10 cellular contexts compared by ENCODE assay signal in genomic region chr12:114682101-114682919, GRCh38. TPM values are rescaled to one million over a fixed set of nuclear protein-coding genes. Genes with fewer than 3 reads are reported as not detected.
A peak's percentile ranks its signal among the peaks of the same experiment; 100 is the strongest.
DNase-seq lines count a peak whose midpoint lies in the region; ATAC-seq, FAIRE-seq and TF ChIP-seq lines count a peak whose summit lies in the region.
"Had no signal": no experiment of that assay in that cellular context is flagged by ENCODE, and none has a peak within 500 bp of the region (broad histone marks: within the 10 kb centered on the region; RNA-seq: fewer than 3 reads in every experiment).

No MANE protein-coding gene starts in this region.

- intact Hi-C loops in spleen (cut with DNase I; ENCODE audit: low total_unique reads): no loop called here

- H3K27ac ChIP-seq in keratinocyte (ENCODE audit: control insufficient read depth, insufficient read depth, low read length): peak overlapping the region; percentile 79
- peak overlapping the region; percentile 55 to 91 (median 82) for H3K27ac ChIP-seq in spleen
- H3K27ac ChIP-seq in effector memory CD4-positive, alpha-beta T cell (ENCODE audit: insufficient read depth, low read length, poor library complexity, severe bottlenecking): no peak overlapping the region

- peak overlapping the region; percentile 69 for H3K4me3 Mint-ChIP-seq in activated naive CD8-positive, alpha-beta T cell treated with anti-CD3 and anti-CD28 coated beads, Interleukin-2, amount 50 U/mL, for 24 hours

- dilution Hi-C loops in keratinocyte (cut with MboI; ENCODE audit: extremely low pct_ligation_motif_present, low sequenced_read_pairs): no loop called here

- H3K27me3 ChIP-seq in keratinocyte (ENCODE audit: control insufficient read depth, extremely low read depth, insufficient read depth, low read length): no peaks in the 10 kb centered on the region
- H3K27me3 ChIP-seq in spleen (replicated peaks in 1 of 7): peaks cover 4 to 95% (median 45%) of the 10 kb centered on the region in 7 donors
- peaks cover 38% of the 10 kb centered on the region for H3K27me3 ChIP-seq in effector memory CD4-positive, alpha-beta T cell (replicated peaks; ENCODE audit: control insufficient read depth, insufficient read depth, low read length, poor library complexity, severe bottlenecking)

- peaks cover 84% of the 10 kb centered on the region for H3K27me3 Mint-ChIP-seq in activated naive CD8-positive, alpha-beta T cell treated with anti-CD3 and anti-CD28 coated beads, Interleukin-2, amount 50 U/mL, for 24 hours

- ATAC-seq in activated naive CD8-positive, alpha-beta T cell treated with anti-CD3 and anti-CD28 coated beads, Interleukin-2, amount 50 U/mL, for 24 hours: no peak
- ATAC-seq in HG02798 (IDR thresholded peaks at IDR 0.05; ENCODE audit: poor library complexity, unreplicated experiment): no peak
- ATAC-seq in GM21390 (IDR thresholded peaks at IDR 0.05; ENCODE audit: unreplicated experiment): no peak

- peak overlapping the region; percentile 85 for H3K9ac ChIP-seq in keratinocyte (ENCODE audit: control insufficient read depth, extremely low read depth, insufficient read depth, low read length)

- no peaks in the 10 kb centered on the region for H3K9me3 ChIP-seq in keratinocyte (ENCODE audit: control insufficient read depth, low read depth, low read length)
- H3K9me3 ChIP-seq in spleen: no peaks in the 10 kb centered on the region
- H3K9me3 ChIP-seq in effector memory CD4-positive, alpha-beta T cell (ENCODE audit: control insufficient read depth, low read length): no peaks in the 10 kb centered on the region

- 20 to 23% (median 22%) methylated on average over 15 of the region's 15 CpGs for WGBS in spleen, 5 donors

- H4K20me1 ChIP-seq in keratinocyte (ENCODE audit: control insufficient read depth, extremely low read depth, insufficient read depth, low read length): no peaks in the 10 kb centered on the region

- H3K9me3 Mint-ChIP-seq in activated naive CD8-positive, alpha-beta T cell treated with anti-CD3 and anti-CD28 coated beads, Interleukin-2, amount 50 U/mL, for 24 hours: peaks cover 9% of the 10 kb centered on the region

- TF ChIP-seq POLR2A in spleen (IDR thresholded peaks at IDR 0.05): no peak

- H3K9me1 ChIP-seq in keratinocyte (ENCODE audit: control insufficient read depth, extremely low read depth, insufficient read depth, low read length): no peaks in the 10 kb centered on the region

- no peak for FAIRE-seq in keratinocyte (lab: Jason Lieb, UNC)

- H3K4me2 ChIP-seq in keratinocyte (ENCODE audit: control insufficient read depth, extremely low read depth, insufficient read depth, low read depth, low read length): peak overlapping the region; percentile 98

- H3K79me2 ChIP-seq in keratinocyte (ENCODE audit: control insufficient read depth, insufficient read depth, low read length): peaks cover 42% of the 10 kb centered on the region

- H3K36me3 Mint-ChIP-seq in activated naive CD8-positive, alpha-beta T cell treated with anti-CD3 and anti-CD28 coated beads, Interleukin-2, amount 50 U/mL, for 24 hours (ENCODE audit: low read depth): peaks cover 7% of the 10 kb centered on the region

- no peak overlapping the region for H3K27ac Mint-ChIP-seq in activated naive CD8-positive, alpha-beta T cell treated with anti-CD3 and anti-CD28 coated beads, Interleukin-2, amount 50 U/mL, for 24 hours
- H3K27ac Mint-ChIP-seq: stimulated activated naive CD8-positive, alpha-beta T cell treated with anti-CD3 and anti-CD28 coated beads, Interleukin-15, Interleukin-2, amounts not matched to agents 100 ng/mL and 50 ng/mL, for 24 hours had no signal

- peak overlapping the region; percentile 36 for H2AFZ ChIP-seq in keratinocyte (ENCODE audit: control insufficient read depth, low read length)

- H3K4me1 Mint-ChIP-seq in activated naive CD8-positive, alpha-beta T cell treated with anti-CD3 and anti-CD28 coated beads, Interleukin-2, amount 50 U/mL, for 24 hours: peaks cover 25% of the 10 kb centered on the region

- H3K4me1 ChIP-seq in keratinocyte (ENCODE audit: control insufficient read depth, extremely low read depth, insufficient read depth, low read length) (peaks cover 13% of the 10 kb centered on the region), spleen (peaks cover 0 to 45% (median 19%) of the 10 kb centered on the region in 6 donors)
- peaks cover 18% of the 10 kb centered on the region for H3K4me1 ChIP-seq in effector memory CD4-positive, alpha-beta T cell (ENCODE audit: control insufficient read depth, insufficient read depth, low read length, poor library complexity, severe bottlenecking)

- H3K36me3 ChIP-seq in keratinocyte (ENCODE audit: control insufficient read depth in 2 of 2, extremely low read depth in 1 of 2, insufficient read depth in 2 of 2, low read length in 2 of 2) (peaks cover 4 to 9% of the 10 kb centered on the region in 2 experiments), spleen (peaks cover 0 to 4% (median 0%) of the 10 kb centered on the region in 6 donors)
- no peaks in the 10 kb centered on the region for H3K36me3 ChIP-seq in effector memory CD4-positive, alpha-beta T cell (ENCODE audit: control insufficient read depth, insufficient read depth, low read length)

- H3K4me3 ChIP-seq in keratinocyte (ENCODE audit: control insufficient read depth in 2 of 3, extremely low read depth in 1 of 3, insufficient read depth in 2 of 3, low read depth in 1 of 3, low read length in 3 of 3) (peak overlapping the region; percentile 78 to 89 (median 78)), spleen (peak overlapping the region; percentile 41 to 70 (median 49))
- H3K4me3 ChIP-seq in effector memory CD4-positive, alpha-beta T cell (ENCODE audit: insufficient read depth, low read depth, low read length, poor library complexity, severe bottlenecking): no peak overlapping the region

- DNase-seq in NCI-H510A treated with DMSO at 0.1 percent for 48 hours (lab: John Stamatoyannopoulos, UW) (peak; percentile 32), NCI-H510A (lab: John Stamatoyannopoulos, UW) (no peak), keratinocyte (ENCODE audit: low read depth, low spot score) (no peak), spleen (no peak)
- DNase-seq in activated naive CD8-positive, alpha-beta T cell treated with anti-CD3 and anti-CD28 coated beads, Interleukin-2, amount 50 U/mL, for 24 hours: no peak
- DNase-seq in effector memory CD4-positive, alpha-beta T cell: no peak
- DNase-seq: NCI-H1092 had no signal

- TF ChIP-seq CTCF in keratinocyte (optimal IDR thresholded peaks at IDR 0.05 in 1 of 3, IDR thresholded peaks at IDR 0.05 in 1 of 3, conservative IDR thresholded peaks at IDR 0.05 in 1 of 3; ENCODE audit: extremely low read depth in 1 of 3, insufficient read depth in 2 of 3, low read length in 3 of 3) (no peak), spleen (IDR thresholded peaks at IDR 0.05 in 8 of 11, conservative IDR thresholded peaks at IDR 0.05 in 3 of 11) (no peak)

RNA-seq across cellular contexts. Expression of gene TBX3, which starts 1.7 kb away (rescaled TPM):
- polyA plus RNA-seq in keratinocyte (5.3 to 11.6 TPM (median 7.8 TPM) in 3 replicates), spleen (1 to 10 TPM; 3.1 to 6.9 (median 3.5) TPM)
- polyA plus RNA-seq in keratinocyte (2011; ENCODE audit: low read depth): 1.3 TPM
- 2.2 and 2.5 TPM in 2 replicates for polyA plus RNA-seq in keratinocyte (2011; cell fraction: cytosol; rRNA removed)
- 20.3 and 23.9 TPM in 2 replicates for polyA plus RNA-seq in keratinocyte (2011; cell fraction: nucleus; rRNA removed)
- polyA plus RNA-seq in keratinocyte (2012; ENCODE audit: low replicate concordance): 3.1 and 10.3 TPM in 2 replicates
- 5.2 to 10.4 TPM (median 7.7 TPM) in 3 replicates for polyA minus RNA-seq in keratinocyte
- polyA minus RNA-seq in keratinocyte (2011; cell fraction: cytosol; rRNA and poly(A)+ RNA removed): 5.2 TPM
- polyA minus RNA-seq in keratinocyte (2011; cell fraction: nucleus; rRNA and poly(A)+ RNA removed): 11.9 and 18.3 TPM in 2 replicates
- 10 to 100 TPM; 10.2 to 22.1 (median 16.3) TPM for total RNA-seq in spleen
